ENCODE assay signal across 17 cellular contexts in genomic region chr3:179083977-179084376, GRCh38. TPM values are rescaled to one million over a fixed set of nuclear protein-coding genes. Genes with fewer than 3 reads are reported as not detected.
DNase-seq lines count a peak whose midpoint lies in the region; ATAC-seq and TF ChIP-seq lines count a peak whose summit lies in the region.
"Had no signal": no experiment of that assay in that cellular context is flagged by ENCODE, and none has a peak within 500 bp of the region (broad histone marks: within the 10 kb centered on the region; RNA-seq: fewer than 3 reads in every experiment).

No MANE protein-coding gene starts in this region.

- peak overlapping the region; percentile 1 for H3K27ac Mint-ChIP-seq in activated T-helper 1 cell treated with anti-CD3 and anti-CD28 coated beads, Interleukin-12 subunit alpha, Interleukin-12 subunit beta, Interleukin-2, Interleukin-4 antibody, amounts not matched to agents 30 ng/mL and 10 ng/mL and 1 ng/mL, durations not matched to agents 14 hours and 24 hours and 36 hours
- H3K27ac Mint-ChIP-seq in stimulated activated effector memory CD8-positive, alpha-beta T cell treated with anti-CD3 and anti-CD28 coated beads, Interleukin-12 subunit alpha, Interleukin-12 subunit beta, amount 100 ng/mL, for 72 hours: no peak overlapping the region

- H3K79me2 ChIP-seq in DND-41 (ENCODE audit: insufficient read depth, low read length): no peaks in the 10 kb centered on the region

- H3K27me3 Mint-ChIP-seq in activated T-helper 1 cell treated with anti-CD3 and anti-CD28 coated beads, Interleukin-12 subunit alpha, Interleukin-12 subunit beta, Interleukin-2, Interleukin-4 antibody, amounts not matched to agents 30 ng/mL and 10 ng/mL and 1 ng/mL, durations not matched to agents 14 hours and 24 hours and 36 hours (ENCODE audit: insufficient read depth): no peaks in the 10 kb centered on the region

- H3K9ac ChIP-seq in DND-41 (ENCODE audit: low read depth, low read length): no peak overlapping the region

- no peaks in the 10 kb centered on the region for H3K36me3 ChIP-seq in DND-41 (ENCODE audit: insufficient read depth, low read length)
- H3K36me3 ChIP-seq: colonic mucosa, ovary, WERI-Rb-1 had no signal

- peaks cover 17% of the 10 kb centered on the region for H3K4me1 Mint-ChIP-seq in activated T-helper 1 cell treated with anti-CD3 and anti-CD28 coated beads, Interleukin-12 subunit alpha, Interleukin-12 subunit beta, Interleukin-2, Interleukin-4 antibody, amounts not matched to agents 30 ng/mL and 10 ng/mL and 1 ng/mL, durations not matched to agents 14 hours and 24 hours and 36 hours (ENCODE audit: low read depth)
- H3K4me1 Mint-ChIP-seq in stimulated activated effector memory CD8-positive, alpha-beta T cell treated with anti-CD3 and anti-CD28 coated beads, Interleukin-12 subunit alpha, Interleukin-12 subunit beta, amount 100 ng/mL, for 72 hours: peaks cover 14% of the 10 kb centered on the region

- no peaks in the 10 kb centered on the region for H4K20me1 ChIP-seq in DND-41 (ENCODE audit: insufficient read depth, low read length)

- peak overlapping the region; percentile 53 for H2AFZ ChIP-seq in DND-41 (ENCODE audit: low read depth, low read length)

- no peaks in the 10 kb centered on the region for H3K9me3 Mint-ChIP-seq in activated T-helper 1 cell treated with anti-CD3 and anti-CD28 coated beads, Interleukin-12 subunit alpha, Interleukin-12 subunit beta, Interleukin-2, Interleukin-4 antibody, amounts not matched to agents 30 ng/mL and 10 ng/mL and 1 ng/mL, durations not matched to agents 14 hours and 24 hours and 36 hours
- no peaks in the 10 kb centered on the region for H3K9me3 Mint-ChIP-seq in stimulated activated effector memory CD8-positive, alpha-beta T cell treated with anti-CD3 and anti-CD28 coated beads, Interleukin-12 subunit alpha, Interleukin-12 subunit beta, amount 100 ng/mL, for 72 hours

- ATAC-seq in DND-41 (ENCODE audit: insufficient read depth, low read depth): peak; percentile 42; the same call in 1 of the 3 replicates
- peak; percentile 80 for ATAC-seq in GM19035 (IDR thresholded peaks at IDR 0.05; ENCODE audit: unreplicated experiment)
- peak; percentile 53 for ATAC-seq in HG03025 (IDR thresholded peaks at IDR 0.05; ENCODE audit: low FRiP score, unreplicated experiment)
- no peak for ATAC-seq in stimulated activated effector memory CD8-positive, alpha-beta T cell treated with anti-CD3 and anti-CD28 coated beads, Interleukin-12 subunit alpha, Interleukin-12 subunit beta, amount 100 ng/mL, for 72 hours
- ATAC-seq: Right ventricle myocardium inferior had no signal

- no peaks in the 10 kb centered on the region for H3K36me3 Mint-ChIP-seq in activated T-helper 1 cell treated with anti-CD3 and anti-CD28 coated beads, Interleukin-12 subunit alpha, Interleukin-12 subunit beta, Interleukin-2, Interleukin-4 antibody, amounts not matched to agents 30 ng/mL and 10 ng/mL and 1 ng/mL, durations not matched to agents 14 hours and 24 hours and 36 hours (ENCODE audit: low read depth)
- H3K36me3 Mint-ChIP-seq in stimulated activated effector memory CD8-positive, alpha-beta T cell treated with anti-CD3 and anti-CD28 coated beads, Interleukin-12 subunit alpha, Interleukin-12 subunit beta, amount 100 ng/mL, for 72 hours: no peaks in the 10 kb centered on the region

- TF ChIP-seq CTCF in DND-41 (IDR thresholded peaks at IDR 0.05; ENCODE audit: borderline replicate concordance, extremely low read depth, low read length, poor library complexity, severe bottlenecking): no peak

- intact Hi-C loops in activated T-helper 1 cell treated with anti-CD3 and anti-CD28 coated beads, Interleukin-12 subunit alpha, Interleukin-12 subunit beta, Interleukin-2, Interleukin-4 antibody, amounts not matched to agents 30 ng/mL and 10 ng/mL and 1 ng/mL, durations not matched to agents 14 hours and 24 hours and 36 hours (cut with micrococcal nuclease): loop anchor here (1.0 kb wide), 1 partner anchor 12 kb away; no protein-coding TSS in a partner anchor
- intact Hi-C loops in posterior cingulate gyrus (cut with DNase I): no loop called here

- DNase-seq in DND-41 (no peak), CD1c-positive myeloid dendritic cell (ENCODE audit: extremely low spot score) (no peak), posterior cingulate gyrus (no peak), hippocampal formation (lab: John Stamatoyannopoulos, UW) (no peak)
- no peak for DNase-seq in activated T-helper 1 cell treated with anti-CD3 and anti-CD28 coated beads, Interleukin-12 subunit alpha, Interleukin-12 subunit beta, Interleukin-2, Interleukin-4 antibody, amounts not matched to agents 30 ng/mL and 10 ng/mL and 1 ng/mL, durations not matched to agents 14 hours and 24 hours and 36 hours (ENCODE audit: low spot score)
- no peak for DNase-seq in stimulated activated effector memory CD8-positive, alpha-beta T cell treated with anti-CD3 and anti-CD28 coated beads, Interleukin-12 subunit alpha, Interleukin-12 subunit beta, amount 100 ng/mL, for 72 hours (ENCODE audit: low spot score in 2 of 2)
- DNase-seq: C1 segment of cervical spinal cord, colonic mucosa, GF-D8, IMR-90, NCI-H1105 treated with DMSO at 0.1 percent for 48 hours, NCI-H774, ovary, WERI-Rb-1 had no signal

- H3K27me3 ChIP-seq in DND-41 (ENCODE audit: insufficient read depth, low read length, poor library complexity): no peaks in the 10 kb centered on the region
- H3K27me3 ChIP-seq: colonic mucosa, ovary had no signal

- no peak overlapping the region for H3K4me2 ChIP-seq in DND-41 (ENCODE audit: insufficient read depth, low read length)

- no peak overlapping the region for H3K4me3 ChIP-seq in DND-41 (ENCODE audit: low read depth in 1 of 2, low read length in 2 of 2)
- H3K4me3 ChIP-seq: colonic mucosa, ovary had no signal

- no peak overlapping the region for H3K27ac ChIP-seq in DND-41 (ENCODE audit: low read length)
- H3K27ac ChIP-seq: colonic mucosa, ovary, WERI-Rb-1 had no signal

- H3K4me1 ChIP-seq in DND-41 (ENCODE audit: insufficient read depth, low read length): peaks cover 7% of the 10 kb centered on the region
- H3K4me1 ChIP-seq: colonic mucosa had no signal

- no peak overlapping the region for H3K4me3 Mint-ChIP-seq in activated T-helper 1 cell treated with anti-CD3 and anti-CD28 coated beads, Interleukin-12 subunit alpha, Interleukin-12 subunit beta, Interleukin-2, Interleukin-4 antibody, amounts not matched to agents 30 ng/mL and 10 ng/mL and 1 ng/mL, durations not matched to agents 14 hours and 24 hours and 36 hours
- H3K4me3 Mint-ChIP-seq in stimulated activated effector memory CD8-positive, alpha-beta T cell treated with anti-CD3 and anti-CD28 coated beads, Interleukin-12 subunit alpha, Interleukin-12 subunit beta, amount 100 ng/mL, for 72 hours: no peak overlapping the region

- H3K9me3 ChIP-seq in DND-41 (ENCODE audit: insufficient read depth, low read length, severe bottlenecking): no peaks in the 10 kb centered on the region
- H3K9me3 ChIP-seq: colonic mucosa, ovary had no signal

RNA-seq across cellular contexts. Expression of gene ZMAT3, which starts 12.4 kb away (rescaled TPM):
- 16.9 and 17.3 TPM in 2 replicates for total RNA-seq in activated T-helper 1 cell treated with anti-CD3 and anti-CD28 coated beads, Interleukin-12 subunit alpha, Interleukin-12 subunit beta, Interleukin-2, Interleukin-4 antibody, amounts not matched to agents 30 ng/mL and 10 ng/mL and 1 ng/mL, durations not matched to agents 14 hours and 24 hours and 36 hours
